19 cellular contexts compared by ENCODE assay signal in genomic region chr2:113197347-113198047, GRCh38. TPM values are rescaled to one million over a fixed set of nuclear protein-coding genes. Genes with fewer than 3 reads are reported as not detected.
DNase-seq lines count a peak whose midpoint lies in the region; ATAC-seq and TF ChIP-seq lines count a peak whose summit lies in the region.
"Had no signal": no experiment of that assay in that cellular context is flagged by ENCODE, and none has a peak within 500 bp of the region (broad histone marks: within the 10 kb centered on the region; RNA-seq: fewer than 3 reads in every experiment).

No MANE protein-coding gene starts in this region.

- H3K27ac ChIP-seq in liver (ENCODE audit: low read depth in 1 of 2, low read length in 2 of 2) = peak overlapping the region; percentile 84
- no peak overlapping the region for H3K27ac ChIP-seq in right cardiac atrium (ENCODE audit: low read length)
- H3K27ac ChIP-seq: heart right ventricle, PC-9 had no signal

- H3K27ac Mint-ChIP-seq in activated naive CD4-positive, alpha-beta T cell treated with anti-CD3 and anti-CD28 coated beads, Interleukin-2, amount 10 ng/mL, durations not matched to agents 7 days and 5 days = peak overlapping the region; percentile 80
- H3K27ac Mint-ChIP-seq in activated T-helper 1 cell treated with anti-CD3 and anti-CD28 coated beads, Interleukin-12 subunit alpha, Interleukin-12 subunit beta, Interleukin-2, Interleukin-4 antibody, amounts not matched to agents 30 ng/mL and 10 ng/mL and 1 ng/mL, durations not matched to agents 14 hours and 24 hours and 36 hours = peak overlapping the region; percentile 41
- H3K27ac Mint-ChIP-seq in stimulated activated naive B cell treated with anti-CD40 and anti-IgM and Interleukin-4, amounts not matched to agents 10 μg/mL and 1 μg/mL and 100 μg/mL, for 72 hours = peak overlapping the region; percentile 2
- H3K27ac Mint-ChIP-seq: dendritic cell treated with granulocyte-macrophage colony-stimulating factor and Interleukin-4, amounts not matched to agents 40 ng/mL and 50 ng/mL, for 4 days had no signal

- intact Hi-C loops in activated T-helper 1 cell treated with anti-CD3 and anti-CD28 coated beads, Interleukin-12 subunit alpha, Interleukin-12 subunit beta, Interleukin-2, Interleukin-4 antibody, amounts not matched to agents 30 ng/mL and 10 ng/mL and 1 ng/mL, durations not matched to agents 14 hours and 24 hours and 36 hours (cut with micrococcal nuclease) = loop anchor here (5.0 kb wide), 1 partner anchor 40 kb away; no protein-coding TSS in a partner anchor
- intact Hi-C loops in right cardiac atrium (cut with DNase I) = loop anchor here in 1 of 4 donors (5.0 kb wide), 1 partner anchor 60 kb away; no protein-coding TSS in a partner anchor

- DNase-seq in activated naive CD4-positive, alpha-beta T cell treated with anti-CD3 and anti-CD28 coated beads, Interleukin-2, amount 10 ng/mL, durations not matched to agents 7 days and 5 days = no peak
- no peak for DNase-seq in activated naive CD4-positive, alpha-beta T cell treated with Interleukin-2 at 50 U/mL for 16 hours
- no peak for DNase-seq in activated T-helper 1 cell treated with anti-CD3 and anti-CD28 coated beads, Interleukin-12 subunit alpha, Interleukin-12 subunit beta, Interleukin-2, Interleukin-4 antibody, amounts not matched to agents 30 ng/mL and 10 ng/mL and 1 ng/mL, durations not matched to agents 14 hours and 24 hours and 36 hours (ENCODE audit: low spot score)
- no peak for DNase-seq in stimulated activated naive B cell treated with anti-CD40 and anti-IgM and Interleukin-4, amounts not matched to agents 10 μg/mL and 1 μg/mL and 100 μg/mL, for 72 hours
- DNase-seq in 8988T (no peak), right cardiac atrium (no peak)
- DNase-seq: activated CD8-positive, alpha-beta memory T cell treated with anti-CD3 and anti-CD28 coated beads, Interleukin-2, amount 50 U/mL, for 4 hours; esophagus squamous epithelium; GDM1; heart right ventricle; kidney glomerular epithelial cell; NCI-H2029; NCI-H526; PC-9; SK-N-SH; transverse colon had no signal

- TF ChIP-seq CTCF in liver (IDR thresholded peaks at IDR 0.05; ENCODE audit: low read depth, low read length, missing input control) = no peak

- no peak overlapping the region for H3K4me3 Mint-ChIP-seq in activated naive CD4-positive, alpha-beta T cell treated with anti-CD3 and anti-CD28 coated beads, Interleukin-2, amount 10 ng/mL, durations not matched to agents 7 days and 5 days
- H3K4me3 Mint-ChIP-seq in activated T-helper 1 cell treated with anti-CD3 and anti-CD28 coated beads, Interleukin-12 subunit alpha, Interleukin-12 subunit beta, Interleukin-2, Interleukin-4 antibody, amounts not matched to agents 30 ng/mL and 10 ng/mL and 1 ng/mL, durations not matched to agents 14 hours and 24 hours and 36 hours = no peak overlapping the region
- H3K4me3 Mint-ChIP-seq in stimulated activated naive B cell treated with anti-CD40 and anti-IgM and Interleukin-4, amounts not matched to agents 10 μg/mL and 1 μg/mL and 100 μg/mL, for 72 hours = no peak overlapping the region

- no peak for TF ChIP-seq RAD21 in liver (IDR thresholded peaks at IDR 0.05)

- no peaks in the 10 kb centered on the region for H3K27me3 Mint-ChIP-seq in activated naive CD4-positive, alpha-beta T cell treated with anti-CD3 and anti-CD28 coated beads, Interleukin-2, amount 10 ng/mL, durations not matched to agents 7 days and 5 days
- no peaks in the 10 kb centered on the region for H3K27me3 Mint-ChIP-seq in activated T-helper 1 cell treated with anti-CD3 and anti-CD28 coated beads, Interleukin-12 subunit alpha, Interleukin-12 subunit beta, Interleukin-2, Interleukin-4 antibody, amounts not matched to agents 30 ng/mL and 10 ng/mL and 1 ng/mL, durations not matched to agents 14 hours and 24 hours and 36 hours (ENCODE audit: insufficient read depth)
- H3K27me3 Mint-ChIP-seq in stimulated activated naive B cell treated with anti-CD40 and anti-IgM and Interleukin-4, amounts not matched to agents 10 μg/mL and 1 μg/mL and 100 μg/mL, for 72 hours = no peaks in the 10 kb centered on the region
- H3K27me3 Mint-ChIP-seq: dendritic cell treated with granulocyte-macrophage colony-stimulating factor and Interleukin-4, amounts not matched to agents 40 ng/mL and 50 ng/mL, for 4 days had no signal

- H3K9me3 Mint-ChIP-seq in activated naive CD4-positive, alpha-beta T cell treated with anti-CD3 and anti-CD28 coated beads, Interleukin-2, amount 10 ng/mL, durations not matched to agents 7 days and 5 days = no peaks in the 10 kb centered on the region
- no peaks in the 10 kb centered on the region for H3K9me3 Mint-ChIP-seq in activated T-helper 1 cell treated with anti-CD3 and anti-CD28 coated beads, Interleukin-12 subunit alpha, Interleukin-12 subunit beta, Interleukin-2, Interleukin-4 antibody, amounts not matched to agents 30 ng/mL and 10 ng/mL and 1 ng/mL, durations not matched to agents 14 hours and 24 hours and 36 hours
- H3K9me3 Mint-ChIP-seq in stimulated activated naive B cell treated with anti-CD40 and anti-IgM and Interleukin-4, amounts not matched to agents 10 μg/mL and 1 μg/mL and 100 μg/mL, for 72 hours = no peaks in the 10 kb centered on the region
- H3K9me3 Mint-ChIP-seq: dendritic cell treated with granulocyte-macrophage colony-stimulating factor and Interleukin-4, amounts not matched to agents 40 ng/mL and 50 ng/mL, for 4 days had no signal

- no peak for ATAC-seq in stimulated activated naive B cell treated with anti-CD40 and anti-IgM and Interleukin-4, amounts not matched to agents 10 μg/mL and 1 μg/mL and 100 μg/mL, for 72 hours (replicated peaks)
- ATAC-seq in GM19324 (IDR thresholded peaks at IDR 0.05; ENCODE audit: low FRiP score, unreplicated experiment) (no peak), right cardiac atrium (no peak)
- ATAC-seq: heart right ventricle had no signal

- H3K4me1 ChIP-seq in liver (ENCODE audit: control insufficient read depth in 4 of 4, insufficient read depth in 4 of 4, low read length in 3 of 4) (peaks cover 4 to 30% (median 13%) of the 10 kb centered on the region in 4 donors), right cardiac atrium (ENCODE audit: control insufficient read depth, insufficient read depth, low read length) (no peaks in the 10 kb centered on the region)

- 89% methylated on average over 17 of the region's 17 CpGs for WGBS in liver
- 92% methylated on average over 17 of the region's 17 CpGs for WGBS in right cardiac atrium

- peaks cover 63% of the 10 kb centered on the region for H3K4me1 Mint-ChIP-seq in activated naive CD4-positive, alpha-beta T cell treated with anti-CD3 and anti-CD28 coated beads, Interleukin-2, amount 10 ng/mL, durations not matched to agents 7 days and 5 days
- peaks cover 42% of the 10 kb centered on the region for H3K4me1 Mint-ChIP-seq in activated T-helper 1 cell treated with anti-CD3 and anti-CD28 coated beads, Interleukin-12 subunit alpha, Interleukin-12 subunit beta, Interleukin-2, Interleukin-4 antibody, amounts not matched to agents 30 ng/mL and 10 ng/mL and 1 ng/mL, durations not matched to agents 14 hours and 24 hours and 36 hours (ENCODE audit: low read depth)
- H3K4me1 Mint-ChIP-seq in stimulated activated naive B cell treated with anti-CD40 and anti-IgM and Interleukin-4, amounts not matched to agents 10 μg/mL and 1 μg/mL and 100 μg/mL, for 72 hours = peaks cover 9 to 42% of the 10 kb centered on the region in 2 donors

- no peak overlapping the region for H3K4me3 ChIP-seq in liver (ENCODE audit: low read depth in 1 of 3, low read length in 3 of 3)
- H3K4me3 ChIP-seq in right cardiac atrium (ENCODE audit: low read length) = no peak overlapping the region

- H3K27me3 ChIP-seq in liver (ENCODE audit: control insufficient read depth in 4 of 4, insufficient read depth in 4 of 4, low read length in 3 of 4) = no peaks in the 10 kb centered on the region
- H3K27me3 ChIP-seq in right cardiac atrium (ENCODE audit: control insufficient read depth, insufficient read depth) = no peaks in the 10 kb centered on the region
- H3K27me3 ChIP-seq: esophagus squamous epithelium, heart right ventricle, transverse colon had no signal

- H3K36me3 ChIP-seq in liver (ENCODE audit: control insufficient read depth in 4 of 4, insufficient read depth in 3 of 4, low read depth in 1 of 4, low read length in 3 of 4) = peaks cover 2 to 55% (median 41%) of the 10 kb centered on the region in 4 donors

- no peak overlapping the region for H3K9ac ChIP-seq in liver (ENCODE audit: low read depth in 1 of 2, low read length in 2 of 2)
- H3K9ac ChIP-seq: SK-N-SH had no signal

- H3K9me3 ChIP-seq in liver (ENCODE audit: control insufficient read depth in 4 of 4, low read length in 3 of 4) (no peaks in the 10 kb centered on the region), right cardiac atrium (ENCODE audit: control insufficient read depth, low read length) (no peaks in the 10 kb centered on the region)
- H3K9me3 ChIP-seq: esophagus squamous epithelium, heart right ventricle, SK-N-SH, transverse colon had no signal

- peaks cover 83% of the 10 kb centered on the region for H3K36me3 Mint-ChIP-seq in activated naive CD4-positive, alpha-beta T cell treated with anti-CD3 and anti-CD28 coated beads, Interleukin-2, amount 10 ng/mL, durations not matched to agents 7 days and 5 days
- H3K36me3 Mint-ChIP-seq in activated T-helper 1 cell treated with anti-CD3 and anti-CD28 coated beads, Interleukin-12 subunit alpha, Interleukin-12 subunit beta, Interleukin-2, Interleukin-4 antibody, amounts not matched to agents 30 ng/mL and 10 ng/mL and 1 ng/mL, durations not matched to agents 14 hours and 24 hours and 36 hours (ENCODE audit: low read depth) = peaks cover 60% of the 10 kb centered on the region
- peaks cover 42 to 70% of the 10 kb centered on the region in 2 donors for H3K36me3 Mint-ChIP-seq in stimulated activated naive B cell treated with anti-CD40 and anti-IgM and Interleukin-4, amounts not matched to agents 10 μg/mL and 1 μg/mL and 100 μg/mL, for 72 hours

- CTCF ChIA-PET in activated naive CD4-positive, alpha-beta T cell treated with anti-CD3 and anti-CD28 coated beads, Interleukin-2, amount 10 ng/mL, durations not matched to agents 7 days and 5 days (lab: Charles Lee) = interaction anchor here (1.2 to 10.2 kb wide), 10 partner anchors 16 to 118 kb away, joined by 3 to 209 read pairs (median 9); partner anchors contain the start of gene PSD4

TF ChIP-seq in liver, 16 proteins besides CTCF, POLR2A, EP300 and RAD21 (continues in another document):
- TF ChIP-seq GABPA (IDR thresholded peaks at IDR 0.05 in 1 of 2, conservative IDR thresholded peaks at IDR 0.05 in 1 of 2) = no peak
- no peak for TF ChIP-seq SP1 (IDR thresholded peaks at IDR 0.05)
- TF ChIP-seq HNF4G (IDR thresholded peaks at IDR 0.05) = no peak
- no peak for TF ChIP-seq MAX (IDR thresholded peaks at IDR 0.05)
- TF ChIP-seq FOXA2 (IDR thresholded peaks at IDR 0.05) = no peak

RNA-seq across cellular contexts. Expression of gene PSD4, which starts 23.7 kb away (rescaled TPM):
- total RNA-seq in activated T-helper 1 cell treated with anti-CD3 and anti-CD28 coated beads, Interleukin-12 subunit alpha, Interleukin-12 subunit beta, Interleukin-2, Interleukin-4 antibody, amounts not matched to agents 30 ng/mL and 10 ng/mL and 1 ng/mL, durations not matched to agents 14 hours and 24 hours and 36 hours = 249 and 257 TPM in 2 replicates
- 10 to 100 TPM; 38.1 to 83.2 TPM for total RNA-seq in liver
- polyA plus RNA-seq in liver = 10 to 100 TPM; 16.4 to 30.8 TPM
- 1 to 10 TPM; 2.0 to 4.0 (median 3.3) TPM for total RNA-seq in right cardiac atrium
- polyA plus RNA-seq in right cardiac atrium = 1.0 TPM

Comparison
In these comparisons a context has a peak if more than half of its experiments do, and no peak if none do; other contexts are left out.
1. H3K27ac Mint-ChIP-seq: peak in every context shown above with its lines; median percentile 80 in activated naive CD4-positive, alpha-beta T cell treated with anti-CD3 and anti-CD28 coated beads, Interleukin-2, amount 10 ng/mL, durations not matched to agents 7 days and 5 days; 41 in activated T-helper 1 cell treated with anti-CD3 and anti-CD28 coated beads, Interleukin-12 subunit alpha, Interleukin-12 subunit beta, Interleukin-2, Interleukin-4 antibody, amounts not matched to agents 30 ng/mL and 10 ng/mL and 1 ng/mL, durations not matched to agents 14 hours and 24 hours and 36 hours; 2 in stimulated activated naive B cell treated with anti-CD40 and anti-IgM and Interleukin-4, amounts not matched to agents 10 μg/mL and 1 μg/mL and 100 μg/mL, for 72 hours.
2. RNA of gene PSD4, which starts 23.7 kb away (total RNA-seq): 249 to 257 TPM in activated T-helper 1 cell treated with anti-CD3 and anti-CD28 coated beads, Interleukin-12 subunit alpha, Interleukin-12 subunit beta, Interleukin-2, Interleukin-4 antibody, amounts not matched to agents 30 ng/mL and 10 ng/mL and 1 ng/mL, durations not matched to agents 14 hours and 24 hours and 36 hours and 38.1 to 83.2 TPM in liver; 2.0 to 4.0 TPM in right cardiac atrium; every median in the first group is over 4 times any median in the second.